Comparison of ENCODE assay signal across 35 cellular contexts in the genomic region with DNA sequence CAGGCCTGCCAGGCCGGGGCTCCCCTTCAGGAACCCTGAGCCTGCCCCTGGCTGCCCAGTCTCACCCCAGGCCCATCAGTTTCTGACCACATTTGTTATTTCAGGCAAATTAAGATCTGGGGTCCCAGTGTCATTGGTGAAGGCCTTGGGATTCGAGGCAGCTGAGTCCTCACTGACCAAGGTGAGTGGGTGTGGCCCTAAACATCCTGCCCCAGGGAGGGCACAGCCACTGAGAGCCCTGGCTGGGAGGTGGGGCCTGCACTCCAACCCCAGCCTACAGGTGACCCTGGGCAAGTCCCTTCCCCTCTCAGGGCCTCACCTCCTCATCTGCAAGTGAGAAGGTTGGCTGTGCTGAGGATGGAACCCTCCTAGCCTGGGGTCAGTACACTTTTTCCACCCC. TPM values are rescaled to one million over a fixed set of nuclear protein-coding genes. Genes with fewer than 3 reads are reported as not detected.
"Had no signal": no experiment of that assay in that cellular context is flagged by ENCODE, and none has a peak within 500 bp of the region (broad histone marks: within the 10 kb centered on the region; RNA-seq: fewer than 3 reads in every experiment).

No MANE protein-coding gene starts in this region.

- FAIRE-seq: endometrium, pancreas, urothelium cell line had no signal

- H3K4me1 ChIP-seq: esophagus squamous epithelium, heart right ventricle, lower lobe of right lung, pancreas, right atrium auricular region, sigmoid colon, testis, tibial artery, upper lobe of left lung had no signal

- H3K27ac ChIP-seq: coronary artery, esophagus squamous epithelium, heart right ventricle, lower lobe of right lung, pancreas, right atrium auricular region, sigmoid colon, testis, tibial artery, upper lobe of left lung had no signal

- H3K27me3 ChIP-seq: pancreas, right atrium auricular region, sigmoid colon, testis, upper lobe of left lung had no signal

- H3K9me3 ChIP-seq: esophagus squamous epithelium, heart right ventricle, lower lobe of right lung, pancreas, right atrium auricular region, sigmoid colon, testis, tibial artery, upper lobe of left lung had no signal

- ATAC-seq: heart right ventricle; left colon; left ventricle myocardium superior; lower lobe of right lung; naive thymus-derived CD8-positive, alpha-beta T cell; pancreas; stimulated activated memory B cell treated with anti-CD40 and anti-IgM and Interleukin-4, amounts not matched to agents 10 μg/mL and 1 μg/mL and 100 μg/mL, for 72 hours; stimulated activated naive CD8-positive, alpha-beta T cell treated with anti-CD3 and anti-CD28 coated beads, Interleukin-15, Interleukin-2, amounts not matched to agents 100 U/mL and 50 U/mL, for 24 hours had no signal

- H3K4me3 ChIP-seq: coronary artery, esophagus squamous epithelium, heart right ventricle, lower lobe of right lung, pancreas, right atrium auricular region, sigmoid colon, testis, tibial artery, upper lobe of left lung had no signal

- H3K36me3 ChIP-seq: esophagus squamous epithelium, heart right ventricle, lower lobe of right lung, pancreas, right atrium auricular region, sigmoid colon, tibial artery, upper lobe of left lung had no signal

- DNase-seq: dermis blood vessel endothelial cell; effector memory CD4-positive, alpha-beta T cell; erythroblast; esophagus squamous epithelium; foreskin melanocyte; glutamatergic neuron; heart right ventricle; hippocampal formation; immature natural killer cell; islet precursor cell; kidney glomerular epithelial cell; left colon; left ventricle myocardium superior; lower lobe of right lung; naive thymus-derived CD8-positive, alpha-beta T cell; occipital lobe; pancreas; sigmoid colon; stimulated activated CD4-positive, alpha-beta T cell treated with anti-CD3 and anti-CD28 coated beads, Interleukin-2, amount 100 ng/mL, for 24 hours; stimulated activated CD4-positive, alpha-beta T cell treated with anti-CD3 and anti-CD28 coated beads, Interleukin-4, amount 100 ng/mL, for 24 hours; stimulated activated naive CD8-positive, alpha-beta T cell treated with anti-CD3 and anti-CD28 coated beads, Interleukin-15, Interleukin-2, amounts not matched to agents 100 U/mL and 50 U/mL, for 24 hours; substantia nigra; testis; tibial artery; upper lobe of left lung had no signal

RNA-seq across cellular contexts. Expression of a gene that starts 23.8 kb away (rescaled TPM):
- total RNA-seq: dermis blood vessel endothelial cell; heart right ventricle; left colon; left ventricle myocardium superior; mesenteric fat pad; myocyte; naive thymus-derived CD8-positive, alpha-beta T cell; occipital lobe; posterior vena cava; right atrium auricular region; sigmoid colon; skeletal muscle tissue had no signal
- polyA plus RNA-seq: immature natural killer cell; naive thymus-derived CD8-positive, alpha-beta T cell; neural cell; sigmoid colon had no signal
